ENCODE assay signal across 29 cellular contexts in genomic region chr2:201093573-201093972, GRCh38. TPM values are rescaled to one million over a fixed set of nuclear protein-coding genes. Genes with fewer than 3 reads are reported as not detected.
DNase-seq lines count a peak whose midpoint lies in the region; ATAC-seq and TF ChIP-seq lines count a peak whose summit lies in the region.
"Had no signal": no experiment of that assay in that cellular context is flagged by ENCODE, and none has a peak within 500 bp of the region (broad histone marks: within the 10 kb centered on the region; RNA-seq: fewer than 3 reads in every experiment).

No MANE protein-coding gene starts in this region.

- no peaks in the 10 kb centered on the region for H3K9me3 ChIP-seq in spleen
- H3K9me3 ChIP-seq: BE2C, breast epithelium, prostate gland, sigmoid colon, thoracic aorta had no signal

- intact Hi-C loops in spleen (cut with DNase I; ENCODE audit: low total_unique reads) = no loop called here

- peaks cover 0 to 25% (median 1%) of the 10 kb centered on the region in 6 donors for H3K36me3 ChIP-seq in spleen
- H3K36me3 ChIP-seq: breast epithelium, prostate gland, thoracic aorta had no signal

- peaks cover 0 to 9% (median 0%) of the 10 kb centered on the region in 6 donors for H3K4me1 ChIP-seq in spleen
- H3K4me1 ChIP-seq: BE2C, breast epithelium, prostate gland, sigmoid colon had no signal

- DNase-seq in SIG-M5 treated with dmso at 0.1 percent for 504 hours (lab: John Stamatoyannopoulos, UW; ENCODE audit: unreplicated experiment) = peak; percentile 69
- DNase-seq in SIG-M5 (lab: John Stamatoyannopoulos, UW) = no peak
- DNase-seq in NOMO-1 treated with DMSO at 0.1 percent for 48 hours (lab: John Stamatoyannopoulos, UW; ENCODE audit: unreplicated experiment) = peak; percentile 62
- DNase-seq in fibroblast of mammary gland (ENCODE audit: low read depth) = peak; percentile 35
- DNase-seq in spleen = no peak
- no peak for DNase-seq in NCI-H446 treated with DMSO at 0.1 percent for 48 hours (lab: John Stamatoyannopoulos, UW)
- DNase-seq in left lobe of liver (ENCODE audit: low spot score) = no peak
- no peak for DNase-seq in activated gamma-delta T cell (lab: John Stamatoyannopoulos, UW)
- DNase-seq: 8988T; activated CD4-positive, alpha-beta memory T cell treated with anti-CD3 and anti-CD28 coated beads for 36 hours; activated CD8-positive, alpha-beta memory T cell treated with anti-CD3 and anti-CD28 coated beads, Interleukin-2, amount 50 U/mL, for 4 hours; activated naive CD4-positive, alpha-beta T cell treated with anti-CD3 and anti-CD28 coated beads, Interleukin-2, amount 50 U/mL, for 16 hours; BE2C; DMS79 treated with DMSO at 0.1 percent for 48 hours; effector CD8-positive, alpha-beta T cell; KG1; NCI-H187 treated with DMSO at 0.1 percent for 48 hours; NCI-H69; sigmoid colon; stimulated activated CD4-positive, alpha-beta T cell treated with anti-CD3 and anti-CD28 coated beads, Interleukin-15, amount 100 ng/mL, for 24 hours; stimulated activated naive B cell treated with anti-CD40 and anti-IgM and Interleukin-4, amounts not matched to agents 10 μg/mL and 1 μg/mL and 100 μg/mL, for 72 hours; T-helper 17 cell had no signal

- no peak for ATAC-seq in left lobe of liver
- ATAC-seq: activated CD4-positive, CD25-positive, alpha-beta regulatory T cell treated with anti-CD3 and anti-CD28 coated beads, Interleukin-2, amount 50 U/mL, for 24 hours; GM12878; stimulated activated naive B cell treated with anti-CD40 and anti-IgM and Interleukin-4, amounts not matched to agents 10 μg/mL and 1 μg/mL and 100 μg/mL, for 72 hours; T-helper 17 cell had no signal

- H3K4me3 ChIP-seq in fibroblast of mammary gland (ENCODE audit: control insufficient read depth, low read depth, low read length) (no peak overlapping the region), spleen (peak overlapping the region in 1 of 8 donors; percentile 24)
- H3K4me3 ChIP-seq: breast epithelium, GM12878, prostate gland, sigmoid colon, SK-N-MC, thoracic aorta had no signal

- 69 to 96% (median 86%) methylated on average over 5 of the region's 5 CpGs for WGBS in spleen, 5 donors

- peak overlapping the region in 6 of 8 donors; percentile 41 to 88 (median 78) for H3K27ac ChIP-seq in spleen
- H3K27ac ChIP-seq: breast epithelium, prostate gland, RWPE1, sigmoid colon, SK-N-MC, thoracic aorta had no signal

- H3K27me3 ChIP-seq in spleen (replicated peaks in 1 of 7) = no peaks in the 10 kb centered on the region
- H3K27me3 ChIP-seq: BE2C, breast epithelium, sigmoid colon had no signal

- TF ChIP-seq CTCF in fibroblast of mammary gland (conservative IDR thresholded peaks at IDR 0.05; ENCODE audit: control insufficient read depth, insufficient read depth, low read depth, low read length) (no peak), spleen (IDR thresholded peaks at IDR 0.05 in 8 of 11, conservative IDR thresholded peaks at IDR 0.05 in 3 of 11) (no peak)

- TF ChIP-seq POLR2A in spleen (IDR thresholded peaks at IDR 0.05) = no peak

RNA-seq across cellular contexts. Expression of gene NDUFB3, which starts 21.8 kb away (rescaled TPM):
- 10 to 100 TPM; 30.0 to 91.5 (median 58.3) TPM for total RNA-seq in spleen
- 10 to 100 TPM; 49.6 to 89.0 (median 69.5) TPM for polyA plus RNA-seq in spleen
- 51.8 TPM for total RNA-seq in left lobe of liver

RNA-seq across cellular contexts. Expression of gene HYCC2, which starts 22.1 kb away (rescaled TPM):
- total RNA-seq in spleen (10 to 100 TPM; 38.8 to 68.9 (median 45.0) TPM), left lobe of liver (12.1 TPM)
- 10 to 100 TPM in 1 of 3 donors, 1 to 10 TPM in 2; 3.2 to 10.5 (median 6.2) TPM for polyA plus RNA-seq in spleen

RNA-seq across cellular contexts. Expression of gene CFLAR, which starts 22.4 kb away (rescaled TPM):
- total RNA-seq in spleen = 100 to 1,000 TPM; 313 to 511 (median 379) TPM
- 100 to 1,000 TPM in 1 of 3 donors, 10 to 100 TPM in 2; 64.0 to 101 (median 68.4) TPM for polyA plus RNA-seq in spleen
- 73.7 TPM for total RNA-seq in left lobe of liver

Comparison
In these comparisons a context has a peak if more than half of its experiments do, and no peak if none do; other contexts are left out.
1. DNase-seq: peak in SIG-M5 treated with dmso at 0.1 percent for 504 hours (single experiment), NOMO-1 treated with DMSO at 0.1 percent for 48 hours (single experiment) and fibroblast of mammary gland (single experiment); none in SIG-M5 (single experiment), spleen (single experiment), NCI-H446 treated with DMSO at 0.1 percent for 48 hours (single experiment), left lobe of liver (single experiment) and activated gamma-delta T cell (single experiment).